ENCODE assay signal across 17 cellular contexts in genomic region chr18:21820811-21821143, GRCh38.
DNase-seq lines count a peak whose midpoint lies in the region; ATAC-seq, FAIRE-seq and TF ChIP-seq lines count a peak whose summit lies in the region.
"Had no signal": no experiment of that assay in that cellular context is flagged by ENCODE, and none has a peak within 500 bp of the region (broad histone marks: within the 10 kb centered on the region; RNA-seq: fewer than 3 reads in every experiment).

No MANE protein-coding gene starts in this region.

- POLR2A ChIA-PET in GM12878 (lab: Charles Lee), result no interaction called here

- TF ChIP-seq CTCF in GM12878 (IDR thresholded peaks at IDR 0.05 in 2 of 3, conservative IDR thresholded peaks at IDR 0.05 in 1 of 3; ENCODE audit: control insufficient read depth in 2 of 3, extremely low read depth in 1 of 3, insufficient read depth in 1 of 3, low read depth in 3 of 3, low read length in 3 of 3) (no peak), osteoblast (IDR thresholded peaks at IDR 0.05; ENCODE audit: extremely low read depth, low read depth, low read length) (no peak), gastrocnemius medialis (IDR thresholded peaks at IDR 0.05 in 4 of 5, conservative IDR thresholded peaks at IDR 0.05 in 1 of 5) (no peak), left lung (IDR thresholded peaks at IDR 0.05) (no peak)

- H3K27ac ChIP-seq in GM12878 (ENCODE audit: control insufficient read depth, insufficient read depth) (no peak overlapping the region), osteoblast (ENCODE audit: low read depth, low read length) (no peak overlapping the region), gastrocnemius medialis (peak overlapping the region; percentile 12 to 89 (median 76)), left lung (no peak overlapping the region)
- H3K27ac ChIP-seq: A549, GM23248 had no signal

- in situ Hi-C loops in GM12878 (cut with MboI) (no loop called here), gastrocnemius medialis (cut with MboI; ENCODE audit: low sequenced_read_pairs in 4 of 4) (loop anchor here in 1 of 4 donors (25.0 kb wide), 1 partner anchor 333 kb away; no protein-coding TSS in a partner anchor)

- intact Hi-C loops in GM12878 (cut with micrococcal nuclease; ENCODE audit: unreplicated experiment), result loop anchor here (5.0 kb wide), 1 partner anchor 137 kb away; no protein-coding TSS in a partner anchor
- intact Hi-C loops in gastrocnemius medialis (cut with DNase I; ENCODE audit: low total_unique reads), result loop anchor here (1.0 to 10.0 kb wide), 2 partner anchors 31 to 216 kb away; partner anchors contain the start of gene ESCO1
- intact Hi-C loops in left lung (cut with DNase I), result no loop called here

- H2AFZ ChIP-seq in GM12878 (ENCODE audit: control insufficient read depth, low read depth, low read length), result no peak overlapping the region
- H2AFZ ChIP-seq in osteoblast (ENCODE audit: low read length), result no peak overlapping the region
- H2AFZ ChIP-seq: GM23248 had no signal

- no TSS peak for BruUV-seq in GM12878 (replicated peaks; lab: Mats Ljungman, UMichigan)

- no peaks in the 10 kb centered on the region for H3K79me2 ChIP-seq in GM12878 (ENCODE audit: control insufficient read depth, insufficient read depth, low read length)
- no peaks in the 10 kb centered on the region for H3K79me2 ChIP-seq in osteoblast (ENCODE audit: insufficient read depth, low read length)

- H3K4me3 Mint-ChIP-seq in activated T-cell treated with anti-CD3 and anti-CD28 coated beads, Interleukin-2, amount 50 U/mL, for 72 hours, result no peak overlapping the region
- H3K4me3 Mint-ChIP-seq: CD4-positive, alpha-beta memory T cell; H9 had no signal

- H3K36me3 Mint-ChIP-seq in activated T-cell treated with anti-CD3 and anti-CD28 coated beads, Interleukin-2, amount 50 U/mL, for 72 hours (ENCODE audit: insufficient read depth in 2 of 2), result peaks cover 2 to 9% of the 10 kb centered on the region in 2 donors

- DNase-seq in activated T-cell treated with anti-CD3 and anti-CD28 coated beads, Interleukin-2, amount 50 U/mL, for 72 hours, result no peak
- DNase-seq in activated T-cell treated with anti-CD3 and anti-CD28 coated beads, Interleukin-2, amount 50 U/mL, for 1 hour, result no peak
- DNase-seq in GM12878 (ENCODE audit: low read depth, low spot score) (no peak), osteoblast (ENCODE audit: insufficient read length, low spot score, missing footprints) (peak; percentile 13), gastrocnemius medialis (no peak), left lung (no peak), NCI-H1930 (lab: John Stamatoyannopoulos, UW) (no peak), AG08396 (ENCODE audit: low spot score) (no peak)
- DNase-seq: C1 segment of cervical spinal cord; Calu3; CD4-positive, alpha-beta memory T cell; COR-L47; DND-41; H9 had no signal

- no peak for TF ChIP-seq RAD21 in GM12878 (IDR thresholded peaks at IDR 0.05; ENCODE audit: insufficient read depth, low read depth, low read length)

- H3K36me3 ChIP-seq in GM12878 (ENCODE audit: control insufficient read depth in 2 of 2, insufficient read depth in 2 of 2, low read length in 1 of 2) (peaks cover 1 to 11% of the 10 kb centered on the region in 2 experiments; a peak in 2 of 4 replicates), osteoblast (ENCODE audit: insufficient read depth, low read length) (peaks cover 13% of the 10 kb centered on the region), gastrocnemius medialis (no peaks in the 10 kb centered on the region), left lung (peaks cover 0 to 37% of the 10 kb centered on the region in 2 donors)

- no peaks in the 10 kb centered on the region for H3K4me1 ChIP-seq in GM12878 (ENCODE audit: control insufficient read depth, insufficient read depth, low read length)
- H3K4me1 ChIP-seq in osteoblast (ENCODE audit: insufficient read depth, low read length), result peaks cover 4% of the 10 kb centered on the region
- H3K4me1 ChIP-seq in gastrocnemius medialis, result peaks cover 4 to 6% of the 10 kb centered on the region in 2 donors
- no peaks in the 10 kb centered on the region for H3K4me1 ChIP-seq in left lung
- H3K4me1 ChIP-seq: A549 had no signal

- CTCF ChIA-PET in GM12878 (lab: Yijun Ruan, JAX), result interaction anchor here (0.5 to 2.5 kb wide), 12 partner anchors 8 to 787 kb away, joined by 3 to 9 read pairs (median 4); no protein-coding TSS in a partner anchor

- H3K27me3 Mint-ChIP-seq in activated T-cell treated with anti-CD3 and anti-CD28 coated beads, Interleukin-2, amount 50 U/mL, for 72 hours (ENCODE audit: low read depth), result no peaks in the 10 kb centered on the region
- H3K27me3 Mint-ChIP-seq: CD4-positive, alpha-beta memory T cell had no signal

- no peaks in the 10 kb centered on the region for H3K9me3 ChIP-seq in GM12878 (replicated peaks; ENCODE audit: control insufficient read depth, insufficient read depth, low read length)
- H3K9me3 ChIP-seq in osteoblast (ENCODE audit: low read depth, low read length), result no peaks in the 10 kb centered on the region
- H3K9me3 ChIP-seq in gastrocnemius medialis, result no peaks in the 10 kb centered on the region
- no peaks in the 10 kb centered on the region for H3K9me3 ChIP-seq in left lung
- H3K9me3 ChIP-seq: A549 had no signal

- H3K4me3 ChIP-seq in GM12878 (no peak overlapping the region), osteoblast (ENCODE audit: insufficient read depth, low read length) (no peak overlapping the region), gastrocnemius medialis (no peak overlapping the region), left lung (no peak overlapping the region)
- H3K4me3 ChIP-seq: A549, GM23248 had no signal

- TF ChIP-seq EP300 in GM12878 (IDR thresholded peaks at IDR 0.05; ENCODE audit: borderline replicate concordance in 1 of 2, control insufficient read depth in 1 of 2, low read depth in 2 of 2, low read length in 2 of 2), result no peak

- peak; percentile 70 for FAIRE-seq in GM12878 (lab: Jason Lieb, UNC)
- FAIRE-seq: A549, GM19239 had no signal

- no peaks in the 10 kb centered on the region for H3K4me1 Mint-ChIP-seq in activated T-cell treated with anti-CD3 and anti-CD28 coated beads, Interleukin-2, amount 50 U/mL, for 72 hours (ENCODE audit: low read depth)

- peak overlapping the region; percentile 12 for H3K27ac Mint-ChIP-seq in activated T-cell treated with anti-CD3 and anti-CD28 coated beads, Interleukin-2, amount 50 U/mL, for 72 hours

- no peaks in the 10 kb centered on the region for H4K20me1 ChIP-seq in GM12878 (ENCODE audit: control insufficient read depth, insufficient read depth)
- H4K20me1 ChIP-seq in osteoblast (ENCODE audit: insufficient read depth, low read length), result no peaks in the 10 kb centered on the region

- 100% methylated on average over 1 of the region's 1 CpG for WGBS in GM12878 (ENCODE audit: insufficient coverage, insufficient replicate concordance, low lambda C conversion rate, missing lambda C conversion rate)

- TF ChIP-seq POLR2A in GM12878 (IDR thresholded peaks at IDR 0.05; ENCODE audit: low read depth, low read length) (no peak), gastrocnemius medialis (IDR thresholded peaks at IDR 0.05) (no peak)

- no peak for ATAC-seq in activated T-cell treated with anti-CD3 and anti-CD28 coated beads, Interleukin-2, amount 50 U/mL, for 72 hours (replicated peaks in 1 of 2)
- ATAC-seq in GM12878 (no peak), gastrocnemius medialis (peak; percentile 43 to 51), left lung (no peak)

- H3K4me2 ChIP-seq in GM12878 (ENCODE audit: control insufficient read depth, insufficient read depth) (no peak overlapping the region), osteoblast (ENCODE audit: insufficient read depth, low read length) (no peak overlapping the region)
- H3K4me2 ChIP-seq: A549 had no signal

- H3K9me3 Mint-ChIP-seq in activated T-cell treated with anti-CD3 and anti-CD28 coated beads, Interleukin-2, amount 50 U/mL, for 72 hours, result no peaks in the 10 kb centered on the region
- H3K9me3 Mint-ChIP-seq: CD4-positive, alpha-beta memory T cell; H9 had no signal

- SMC1A ChIA-PET in GM12878 (lab: Charles Lee; ENCODE audit: uncharacterized antibody, unreplicated experiment), result interaction anchor here (0.6 to 2.0 kb wide), 7 partner anchors 9 to 542 kb away, joined by 3 to 8 read pairs (median 3); no protein-coding TSS in a partner anchor

- H3K27me3 ChIP-seq in GM12878 (replicated peaks in 1 of 2; ENCODE audit: control insufficient read depth in 2 of 2, insufficient read depth in 2 of 2, low read length in 1 of 2), result no peaks in the 10 kb centered on the region
- H3K27me3 ChIP-seq in osteoblast (ENCODE audit: insufficient read depth, low read length), result no peaks in the 10 kb centered on the region
- no peaks in the 10 kb centered on the region for H3K27me3 ChIP-seq in gastrocnemius medialis
- H3K27me3 ChIP-seq in left lung, result no peaks in the 10 kb centered on the region

- H3K9ac ChIP-seq in GM12878 (ENCODE audit: control insufficient read depth, insufficient read depth, low read length), result no peak overlapping the region
- H3K9ac ChIP-seq: GM23248 had no signal

- RAD21 ChIA-PET in GM12878 (lab: Charles Lee; ENCODE audit: unreplicated experiment), result no interaction called here

TF ChIP-seq in GM12878, 131 proteins besides CTCF, POLR2A, EP300 and RAD21 (continues in another document):
- TF ChIP-seq MTA3 (IDR thresholded peaks at IDR 0.05; ENCODE audit: borderline replicate concordance, low read length) (no peak), PAX5 (IDR thresholded peaks at IDR 0.05; ENCODE audit: borderline replicate concordance, low read depth, low read length) (no peak), TARDBP (IDR thresholded peaks at IDR 0.05; ENCODE audit: borderline replicate concordance) (no peak), SP1 (IDR thresholded peaks at IDR 0.05; ENCODE audit: low read depth, low read length) (no peak), IRF5 (IDR thresholded peaks at IDR 0.05; ENCODE audit: borderline replicate concordance) (no peak), TCF7 (IDR thresholded peaks at IDR 0.05; ENCODE audit: borderline replicate concordance) (no peak), BRCA1 (IDR thresholded peaks at IDR 0.05; ENCODE audit: low read depth, low read length) (no peak), JUND (IDR thresholded peaks at IDR 0.05; ENCODE audit: low read depth, low read length) (no peak)

Comparison
In these comparisons a context has a peak if more than half of its experiments do, and no peak if none do; other contexts are left out.
1. ATAC-seq: peak in gastrocnemius medialis (2 of 2); none in activated T-cell treated with anti-CD3 and anti-CD28 coated beads, Interleukin-2, amount 50 U/mL, for 72 hours (0 of 2), GM12878 (single experiment) and left lung (single experiment).
2. H3K27ac ChIP-seq: peak in gastrocnemius medialis (4 of 4); none in GM12878 (single experiment), osteoblast (single experiment) and left lung (0 of 2).
3. intact Hi-C loops: an anchor here in GM12878 (5.0 kb wide) and gastrocnemius medialis (1.0 to 10.0 kb wide); none called in left lung.